29 cellular contexts compared by ENCODE assay signal in genomic region chr16:72969812-72970211, GRCh38.
"Had no signal": no experiment of that assay in that cellular context is flagged by ENCODE, and none has a peak within 500 bp of the region (broad histone marks: within the 10 kb centered on the region; RNA-seq: fewer than 3 reads in every experiment).

No MANE protein-coding gene starts in this region.

- H3K4me1 Mint-ChIP-seq: activated B cell treated with CpG ODN at 0.5 μM for 24 hours; activated naive CD4-positive, alpha-beta T cell treated with anti-CD3 and anti-CD28 coated beads, Interleukin-2, amount 50 U/mL, for 24 hours; activated naive CD8-positive, alpha-beta T cell treated with anti-CD3 and anti-CD28 coated beads, Interleukin-2, amount 50 U/mL, for 24 hours; activated T-helper 17 cell treated with anti-CD3 and anti-CD28 coated beads, Interleukin-2, amount 50 U/mL, for 72 hours; central memory CD8-positive, alpha-beta T cell; stimulated activated memory B cell treated with anti-CD40 and anti-IgM and Interleukin-4, amounts not matched to agents 10 μg/mL and 1 μg/mL and 100 μg/mL, for 72 hours; stimulated activated naive CD8-positive, alpha-beta T cell treated with anti-CD3 and anti-CD28 coated beads, Interleukin-15, amount 100 ng/mL, for 72 hours; T-cell had no signal

- H3K4me1 ChIP-seq: uterus had no signal

- H3K4me2 ChIP-seq: smooth muscle cell had no signal

- H3K36me3 Mint-ChIP-seq: activated naive CD4-positive, alpha-beta T cell treated with anti-CD3 and anti-CD28 coated beads, Interleukin-2, amount 50 U/mL, for 24 hours; stimulated activated memory B cell treated with anti-CD40 and anti-IgM and Interleukin-4, amounts not matched to agents 10 μg/mL and 1 μg/mL and 100 μg/mL, for 72 hours; T-cell had no signal

- H3K27ac Mint-ChIP-seq: activated B cell treated with CpG ODN at 0.5 μM for 24 hours; activated CD8-positive, alpha-beta T cell treated with anti-CD3 and anti-CD28 coated beads for 36 hours; activated naive CD4-positive, alpha-beta T cell treated with anti-CD3 and anti-CD28 coated beads, Interleukin-2, amount 50 U/mL, for 24 hours; activated naive CD8-positive, alpha-beta T cell treated with anti-CD3 and anti-CD28 coated beads, Interleukin-2, amount 50 U/mL, for 24 hours; activated T-helper 17 cell treated with anti-CD3 and anti-CD28 coated beads, Interleukin-2, amount 50 U/mL, for 72 hours; stimulated activated memory B cell treated with anti-CD40 and anti-IgM and Interleukin-4, amounts not matched to agents 10 μg/mL and 1 μg/mL and 100 μg/mL, for 72 hours; stimulated activated naive CD8-positive, alpha-beta T cell treated with anti-CD3 and anti-CD28 coated beads, Interleukin-15, amount 100 ng/mL, for 72 hours; T-cell; T-helper 2 cell treated with Interferon-gamma antibody and Interleukin-4, amounts not matched to agents 5 μg/mL and 100 μg/mL, for 36 hours had no signal

- H3K4me3 Mint-ChIP-seq: activated B cell treated with CpG ODN at 0.5 μM for 24 hours; activated CD8-positive, alpha-beta T cell treated with anti-CD3 and anti-CD28 coated beads for 36 hours; activated naive CD4-positive, alpha-beta T cell treated with anti-CD3 and anti-CD28 coated beads, Interleukin-2, amount 50 U/mL, for 24 hours; activated naive CD8-positive, alpha-beta T cell treated with anti-CD3 and anti-CD28 coated beads, Interleukin-2, amount 50 U/mL, for 24 hours; activated T-cell treated with anti-CD3 and anti-CD28 coated beads, Interleukin-2, amount 50 U/mL, for 4 hours; activated T-helper 17 cell treated with anti-CD3 and anti-CD28 coated beads, Interleukin-2, amount 50 U/mL, for 72 hours; central memory CD8-positive, alpha-beta T cell; stimulated activated memory B cell treated with anti-CD40 and anti-IgM and Interleukin-4, amounts not matched to agents 10 μg/mL and 1 μg/mL and 100 μg/mL, for 72 hours; stimulated activated naive CD8-positive, alpha-beta T cell treated with anti-CD3 and anti-CD28 coated beads, Interleukin-15, amount 100 ng/mL, for 72 hours; T-cell; T-helper 2 cell treated with Interferon-gamma antibody and Interleukin-4, amounts not matched to agents 5 μg/mL and 100 μg/mL, for 36 hours had no signal

- H3K9me3 Mint-ChIP-seq: activated B cell treated with CpG ODN at 0.5 μM for 24 hours; activated CD8-positive, alpha-beta T cell treated with anti-CD3 and anti-CD28 coated beads for 36 hours; activated naive CD4-positive, alpha-beta T cell treated with anti-CD3 and anti-CD28 coated beads, Interleukin-2, amount 50 U/mL, for 24 hours; activated naive CD8-positive, alpha-beta T cell treated with anti-CD3 and anti-CD28 coated beads, Interleukin-2, amount 50 U/mL, for 24 hours; activated T-cell treated with anti-CD3 and anti-CD28 coated beads, Interleukin-2, amount 50 U/mL, for 4 hours; activated T-helper 17 cell treated with anti-CD3 and anti-CD28 coated beads, Interleukin-2, amount 50 U/mL, for 72 hours; stimulated activated memory B cell treated with anti-CD40 and anti-IgM and Interleukin-4, amounts not matched to agents 10 μg/mL and 1 μg/mL and 100 μg/mL, for 72 hours; stimulated activated naive CD8-positive, alpha-beta T cell treated with anti-CD3 and anti-CD28 coated beads, Interleukin-15, amount 100 ng/mL, for 72 hours; T-cell; T-helper 2 cell treated with Interferon-gamma antibody and Interleukin-4, amounts not matched to agents 5 μg/mL and 100 μg/mL, for 36 hours had no signal

- H3K27me3 ChIP-seq: esophagus squamous epithelium, pancreas, sigmoid colon, tibial nerve, uterus had no signal

- H3K36me3 ChIP-seq: esophagus squamous epithelium, pancreas, sigmoid colon, tibial nerve, uterus had no signal

- H3K4me3 ChIP-seq: esophagus squamous epithelium, pancreas, sigmoid colon, smooth muscle cell, tibial nerve, uterus had no signal

- H3K27ac ChIP-seq: epithelial cell of prostate, esophagus squamous epithelium, pancreas, uterus had no signal

- H3K27me3 Mint-ChIP-seq: activated B cell treated with CpG ODN at 0.5 μM for 24 hours; activated CD8-positive, alpha-beta T cell treated with anti-CD3 and anti-CD28 coated beads for 36 hours; activated naive CD4-positive, alpha-beta T cell treated with anti-CD3 and anti-CD28 coated beads, Interleukin-2, amount 50 U/mL, for 24 hours; activated naive CD8-positive, alpha-beta T cell treated with anti-CD3 and anti-CD28 coated beads, Interleukin-2, amount 50 U/mL, for 24 hours; activated T-helper 17 cell treated with anti-CD3 and anti-CD28 coated beads, Interleukin-2, amount 50 U/mL, for 72 hours; central memory CD8-positive, alpha-beta T cell; stimulated activated memory B cell treated with anti-CD40 and anti-IgM and Interleukin-4, amounts not matched to agents 10 μg/mL and 1 μg/mL and 100 μg/mL, for 72 hours; stimulated activated naive CD8-positive, alpha-beta T cell treated with anti-CD3 and anti-CD28 coated beads, Interleukin-15, amount 100 ng/mL, for 72 hours had no signal

- DNase-seq: activated B cell treated with CpG ODN at 0.5 μM for 24 hours; activated CD4-positive, alpha-beta T cell treated with anti-CD3 and anti-CD28 coated beads, Interleukin-2, amount 50 U/mL, for 1 hour; activated CD8-positive, alpha-beta T cell treated with anti-CD3 and anti-CD28 coated beads for 36 hours; activated gamma-delta T cell treated with Interleukin-2 at 50 U/mL for 16 hours; activated naive CD8-positive, alpha-beta T cell treated with anti-CD3 and anti-CD28 coated beads, Interleukin-2, amount 50 U/mL, for 24 hours; activated T-cell treated with anti-CD3 and anti-CD28 coated beads, Interleukin-2, amount 50 U/mL, for 4 hours; amygdala; dermis blood vessel endothelial cell; effector CD4-positive, alpha-beta T cell; esophagus squamous epithelium; foreskin melanocyte; left ventricle myocardium superior; pancreas; sigmoid colon; stimulated activated CD4-positive, alpha-beta T cell treated with anti-CD3 and anti-CD28 coated beads, Interleukin-1b, Interleukin-23, amount 100 ng/mL, for 48 hours; stimulated activated CD4-positive, alpha-beta T cell treated with anti-CD3 and anti-CD28 coated beads, Interleukin-4, amount 100 ng/mL, for 4 hours; stimulated activated CD8-positive, alpha-beta memory T cell treated with anti-CD3 and anti-CD28 coated beads, Interleukin-4, amount 100 ng/mL, for 48 hours; stimulated activated naive CD8-positive, alpha-beta T cell treated with anti-CD3 and anti-CD28 coated beads, Interleukin-15, amount 100 ng/mL, for 72 hours; substantia nigra; T-cell; uterus had no signal

- H3K9me3 ChIP-seq: esophagus squamous epithelium, pancreas, sigmoid colon, tibial nerve, uterus had no signal
